Comparison of ENCODE assay signal across 1 cellular context in the genomic region with DNA sequence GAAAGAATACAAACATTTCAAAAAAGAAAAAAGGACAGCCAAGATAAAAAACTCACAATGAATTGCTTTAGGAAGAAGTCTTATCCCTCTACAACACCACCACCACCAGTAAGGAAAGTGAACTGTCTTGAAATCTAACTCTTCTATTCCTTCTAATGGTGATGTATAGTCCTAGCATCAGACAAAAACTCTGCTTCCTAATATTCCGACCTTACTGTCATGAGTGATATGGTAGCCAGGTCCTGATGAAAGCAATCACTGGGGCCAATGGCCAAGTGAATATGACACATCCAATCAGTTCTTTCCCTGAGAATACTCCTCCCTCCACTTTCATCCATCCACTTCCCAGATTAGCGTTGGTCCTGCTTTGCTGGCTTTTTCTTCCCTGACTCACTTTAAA.
TF ChIP-seq lines count a peak whose summit lies in the region.

No MANE protein-coding gene starts in this region.

TF ChIP-seq in SK-N-SH, 30 proteins besides CTCF, POLR2A, EP300 and RAD21 (continued from another document):
- TF ChIP-seq EZH2phosphoT487 (IDR thresholded peaks at IDR 0.05; ENCODE audit: borderline replicate concordance, low read depth) = no peak
- no peak for TF ChIP-seq FOSL2 (IDR thresholded peaks at IDR 0.05; ENCODE audit: borderline replicate concordance, low read depth)
- no peak for TF ChIP-seq CHD2 (IDR thresholded peaks at IDR 0.05; ENCODE audit: low read length, partially characterized antibody)
- no peak for TF ChIP-seq NRF1 (IDR thresholded peaks at IDR 0.05; ENCODE audit: low read depth, low read length)
- TF ChIP-seq TAF1 (IDR thresholded peaks at IDR 0.05; ENCODE audit: borderline replicate concordance, low read depth, low read length) = no peak
- TF ChIP-seq FOXJ3 (CRISPR knock-in tag; IDR thresholded peaks at IDR 0.05) = no peak
- TF ChIP-seq POLR2AphosphoS5 (IDR thresholded peaks at IDR 0.05; ENCODE audit: low read depth, low read length) = no peak
- TF ChIP-seq MXI1 (IDR thresholded peaks at IDR 0.05; ENCODE audit: low read depth, low read length) = no peak
- no peak for TF ChIP-seq RCOR1 (IDR thresholded peaks at IDR 0.05; ENCODE audit: low read length)
